ENCODE assay signal across 26 cellular contexts in genomic region chr1:73044241-73044640, GRCh38.
A peak's percentile ranks its signal among the peaks of the same experiment; 100 is the strongest.
DNase-seq lines count a peak whose midpoint lies in the region; ATAC-seq and TF ChIP-seq lines count a peak whose summit lies in the region.
"Had no signal": no experiment of that assay in that cellular context is flagged by ENCODE, and none has a peak within 500 bp of the region (broad histone marks: within the 10 kb centered on the region; RNA-seq: fewer than 3 reads in every experiment).

No MANE protein-coding gene starts in this region.

- in situ Hi-C loops in mammary epithelial cell (cut with MboI; ENCODE audit: low sequenced_read_pairs in 2 of 2): no loop called here

- POLR2A ChIA-PET in MCF 10A (lab: Yijun Ruan, JAX): interaction anchor here (0.6 kb wide), 2 partner anchors 26 to 177 kb away, joined by 3 read pairs; no protein-coding TSS in a partner anchor

- H3K4me1 Mint-ChIP-seq in MCF 10A (ENCODE audit: insufficient read depth, unreplicated experiment): peaks cover 16% of the 10 kb centered on the region
- H3K4me1 Mint-ChIP-seq: activated naive CD8-positive, alpha-beta T cell treated with anti-CD3 and anti-CD28 coated beads, Interleukin-2, amount 10 ng/mL, durations not matched to agents 7 days and 5 days; CD4-positive, CD25-positive, alpha-beta regulatory T cell; memory B cell had no signal

- H3K4me3 ChIP-seq in mammary epithelial cell (replicated peaks in 1 of 3; ENCODE audit: insufficient read depth in 1 of 3, low read depth in 2 of 3, low read length in 3 of 3) (no peak overlapping the region), SJCRH30 (no peak overlapping the region), skeletal muscle cell (ENCODE audit: low read depth, low read length) (no peak overlapping the region)
- H3K4me3 ChIP-seq: psoas muscle, stomach, tibial nerve had no signal

- WGBS in mammary epithelial cell (ENCODE audit: low coverage, missing lambda C conversion rate): no CpG with 5 or more reads among the region's 2 CpGs

- intact Hi-C loops in MCF 10A (cut with micrococcal nuclease): no loop called here
- intact Hi-C loops in mammary epithelial cell (cut with micrococcal nuclease): no loop called here

- H3K27me3 ChIP-seq in mammary epithelial cell (ENCODE audit: insufficient read depth, low read length) (no peaks in the 10 kb centered on the region), SJCRH30 (no peaks in the 10 kb centered on the region)
- H3K27me3 ChIP-seq: foreskin keratinocyte, stomach, tibial nerve had no signal

- no peaks in the 10 kb centered on the region for H3K4me1 ChIP-seq in mammary epithelial cell (ENCODE audit: insufficient read depth, low read length)
- no peaks in the 10 kb centered on the region for H3K4me1 ChIP-seq in SJCRH30
- H3K4me1 ChIP-seq: foreskin keratinocyte, psoas muscle, stomach, tibial nerve had no signal

- no peaks in the 10 kb centered on the region for H3K36me3 Mint-ChIP-seq in MCF 10A (ENCODE audit: insufficient read depth, unreplicated experiment)
- H3K36me3 Mint-ChIP-seq: activated naive CD8-positive, alpha-beta T cell treated with anti-CD3 and anti-CD28 coated beads, Interleukin-2, amount 10 ng/mL, durations not matched to agents 7 days and 5 days; brain; CD4-positive, CD25-positive, alpha-beta regulatory T cell; memory B cell had no signal

- ATAC-seq in HG02973 (IDR thresholded peaks at IDR 0.05; ENCODE audit: unreplicated experiment): no peak
- ATAC-seq: foreskin keratinocyte, left cardiac atrium, psoas muscle had no signal

- no peaks in the 10 kb centered on the region for H3K9me3 Mint-ChIP-seq in MCF 10A (ENCODE audit: unreplicated experiment)

- CTCF ChIA-PET in MCF 10A (lab: Yijun Ruan, JAX) (interaction anchor here (0.7 kb wide), 1 partner anchor 11 kb away, joined by 3 read pairs; no protein-coding TSS in a partner anchor), mammary epithelial cell (lab: Charles Lee; ENCODE audit: low non-redundant PET) (no interaction called here)

- peaks cover 4% of the 10 kb centered on the region for H3K27me3 Mint-ChIP-seq in MCF 10A (ENCODE audit: insufficient read depth, unreplicated experiment)
- H3K27me3 Mint-ChIP-seq: activated naive CD8-positive, alpha-beta T cell treated with anti-CD3 and anti-CD28 coated beads, Interleukin-2, amount 10 ng/mL, durations not matched to agents 7 days and 5 days; brain; CD4-positive, CD25-positive, alpha-beta regulatory T cell; memory B cell had no signal

- TF ChIP-seq CTCF in MCF 10A (IDR thresholded peaks at IDR 0.05; ENCODE audit: unreplicated experiment): no peak
- TF ChIP-seq CTCF in mammary epithelial cell (conservative IDR thresholded peaks at IDR 0.05 in 1 of 2, IDR thresholded peaks at IDR 0.05 in 1 of 2; ENCODE audit: extremely low read depth in 1 of 2, insufficient read depth in 1 of 2, low read depth in 1 of 2, low read length in 2 of 2): no peak

- peak; percentile 76 for DNase-seq in MCF 10A (ENCODE audit: unreplicated experiment)
- DNase-seq in mammary epithelial cell: no peak
- DNase-seq in SJCRH30: peak; percentile 19 to 39
- DNase-seq in fibroblast of gingiva (ENCODE audit: low read depth): peak; percentile 4
- peak; percentile 41 for DNase-seq in skeletal muscle cell (ENCODE audit: low read depth)
- no peak for DNase-seq in medulla oblongata (ENCODE audit: extremely low spot score)
- DNase-seq in iPS-NIHi11 (ENCODE audit: low spot score): no peak
- DNase-seq: activated CD4-positive, alpha-beta T cell treated with anti-CD3 and anti-CD28 coated beads for 4 hours; activated CD8-positive, alpha-beta memory T cell treated with anti-CD3 and anti-CD28 coated beads for 24 hours; activated effector memory CD4-positive, alpha-beta T cell treated with anti-CD3 and anti-CD28 coated beads, Interleukin-2, amount 50 U/mL, for 16 hours; activated naive CD8-positive, alpha-beta T cell treated with anti-CD3 and anti-CD28 coated beads, Interleukin-2, amount 10 ng/mL, durations not matched to agents 7 days and 5 days; CD4-positive, CD25-positive, alpha-beta regulatory T cell; effector CD4-positive, alpha-beta T cell; erythroblast; foreskin keratinocyte; left cardiac atrium; small intestine; stimulated activated CD8-positive, alpha-beta memory T cell treated with anti-CD3 and anti-CD28 coated beads, Interleukin-4, amount 100 ng/mL, for 48 hours; stomach had no signal

- H3K36me3 ChIP-seq in mammary epithelial cell (ENCODE audit: insufficient read depth, low read length) (no peaks in the 10 kb centered on the region), SJCRH30 (no peaks in the 10 kb centered on the region)
- H3K36me3 ChIP-seq: stomach, tibial nerve had no signal

- H3K27ac Mint-ChIP-seq in MCF 10A (ENCODE audit: low read depth, unreplicated experiment): no peak overlapping the region
- H3K27ac Mint-ChIP-seq: activated naive CD8-positive, alpha-beta T cell treated with anti-CD3 and anti-CD28 coated beads, Interleukin-2, amount 10 ng/mL, durations not matched to agents 7 days and 5 days; CD4-positive, CD25-positive, alpha-beta regulatory T cell; memory B cell had no signal

- H3K79me2 ChIP-seq in mammary epithelial cell (ENCODE audit: insufficient read depth, low read length): no peaks in the 10 kb centered on the region

- dilution Hi-C loops in mammary epithelial cell (cut with HindIII; ENCODE audit: low sequenced_read_pairs): no loop called here

- no peak overlapping the region for H3K9ac ChIP-seq in mammary epithelial cell (ENCODE audit: insufficient read depth, low read length)

- no peaks in the 10 kb centered on the region for H4K20me1 ChIP-seq in mammary epithelial cell (ENCODE audit: insufficient read depth, low read length)

- H3K27ac ChIP-seq in mammary epithelial cell (ENCODE audit: insufficient read depth, low read depth, low read length): no peak overlapping the region
- no peak overlapping the region for H3K27ac ChIP-seq in SJCRH30
- H3K27ac ChIP-seq: 22Rv1, foreskin keratinocyte, HL-60, psoas muscle, stomach, tibial nerve had no signal

- H3K9me3 ChIP-seq in mammary epithelial cell (replicated peaks; ENCODE audit: insufficient read depth, low read length): no peaks in the 10 kb centered on the region
- no peaks in the 10 kb centered on the region for H3K9me3 ChIP-seq in SJCRH30 (replicated peaks)
- H3K9me3 ChIP-seq: psoas muscle, stomach, tibial nerve had no signal

- peak overlapping the region; percentile 3 for H3K4me3 Mint-ChIP-seq in MCF 10A (ENCODE audit: unreplicated experiment)
- H3K4me3 Mint-ChIP-seq: activated naive CD8-positive, alpha-beta T cell treated with anti-CD3 and anti-CD28 coated beads, Interleukin-2, amount 10 ng/mL, durations not matched to agents 7 days and 5 days; brain; CD4-positive, CD25-positive, alpha-beta regulatory T cell; memory B cell had no signal

- no peak overlapping the region for H3K4me2 ChIP-seq in mammary epithelial cell (ENCODE audit: insufficient read depth, low read depth, low read length)

- no peak overlapping the region for H2AFZ ChIP-seq in mammary epithelial cell (ENCODE audit: low read depth, low read length)

- BruUV-seq in MCF 10A (replicated peaks; lab: Mats Ljungman, UMichigan): no TSS peak
- BruUV-seq in mammary epithelial cell (replicated peaks; lab: Mats Ljungman, UMichigan): no TSS peak

Comparison
In these comparisons a context has a peak if more than half of its experiments do, and no peak if none do; other contexts are left out.
1. DNase-seq: peak in MCF 10A (single experiment), SJCRH30 (2 of 2), fibroblast of gingiva (single experiment) and skeletal muscle cell (single experiment); none in mammary epithelial cell (single experiment), medulla oblongata (single experiment) and iPS-NIHi11 (single experiment).